ENCODE assay signal across 9 cellular contexts in genomic region chr4:56681158-56681848, GRCh38. TPM values are rescaled to one million over a fixed set of nuclear protein-coding genes. Genes with fewer than 3 reads are reported as not detected.
DNase-seq lines count a peak whose midpoint lies in the region; ATAC-seq and TF ChIP-seq lines count a peak whose summit lies in the region.
"Had no signal": no experiment of that assay in that cellular context is flagged by ENCODE, and none has a peak within 500 bp of the region (broad histone marks: within the 10 kb centered on the region; RNA-seq: fewer than 3 reads in every experiment).

HOPX (minus strand) TSS chr4:56681296; CDS start chr4:56657816, 23,480 bp downstream.

- H3K9me3 ChIP-seq in duodenal mucosa (ENCODE audit: control insufficient read depth in 1 of 2, low read length in 2 of 2) (no peaks in the 10 kb centered on the region), parathyroid adenoma (ENCODE audit: control insufficient read depth, low read length) (no peaks in the 10 kb centered on the region), vagina (no peaks in the 10 kb centered on the region)

- DNase-seq in GM13977 (ENCODE audit: low spot score) = peak; percentile 42
- DNase-seq in activated CD4-positive, alpha-beta T cell treated with anti-CD3 and anti-CD28 coated beads for 48 hours = peak; percentile 80
- no peak for DNase-seq in vagina (ENCODE audit: extremely low spot score in 2 of 2)
- DNase-seq in NCI-H446 treated with DMSO at 0.1 percent for 48 hours (lab: John Stamatoyannopoulos, UW) = no peak
- no peak for DNase-seq in NCI-H524 treated with DMSO at 0.1 percent for 48 hours (lab: John Stamatoyannopoulos, UW)

- peak within 1 kb of the TSS; percentile 60 for H3K4me2 ChIP-seq in parathyroid adenoma (ENCODE audit: low read length)

- intact Hi-C loops in vagina (cut with DNase I) = no loop called here

- in situ Hi-C loops in GM13977 (cut with MboI; ENCODE audit: low pct_unique_long_range_greater_than_20kb, low sequenced_read_pairs, unreplicated experiment) = no loop called here

- H3K9ac ChIP-seq in duodenal mucosa (ENCODE audit: low read depth in 1 of 2, low read length in 2 of 2) = peak within 1 kb of the TSS; percentile 31 to 39
- no peak within 1 kb of the TSS for H3K9ac ChIP-seq in parathyroid adenoma

- TF ChIP-seq POLR2A in vagina (IDR thresholded peaks at IDR 0.05) = peak in 1 of 2 donors; percentile 11

- H3K79me2 ChIP-seq in parathyroid adenoma = no peaks in the 10 kb centered on the region

- H3K27me3 ChIP-seq in duodenal mucosa (ENCODE audit: control insufficient read depth in 1 of 2, insufficient read depth in 2 of 2, low read length in 2 of 2) (peaks cover 0 to 3% of the 10 kb centered on the region in 2 donors), parathyroid adenoma (ENCODE audit: control insufficient read depth, insufficient read depth, low read length) (no peaks in the 10 kb centered on the region), vagina (no peaks in the 10 kb centered on the region)

- H3K27ac ChIP-seq in duodenal mucosa (ENCODE audit: low read depth, low read length) (no peak within 1 kb of the TSS), parathyroid adenoma (no peak within 1 kb of the TSS), vagina (peak within 1 kb of the TSS; percentile 67)

- ATAC-seq in HG03108 (IDR thresholded peaks at IDR 0.05; ENCODE audit: unreplicated experiment) = peak; percentile 70
- ATAC-seq: HCT116 had no signal

- H3K4me3 ChIP-seq in duodenal mucosa (ENCODE audit: low read depth in 1 of 2, low read length in 2 of 2) (peak within 1 kb of the TSS; percentile 48 to 54), parathyroid adenoma (ENCODE audit: low read depth, low read length) (peak within 1 kb of the TSS; percentile 33), vagina (peak within 1 kb of the TSS; percentile 4 to 33)

- no peaks in the 10 kb centered on the region for H3K36me3 ChIP-seq in duodenal mucosa (ENCODE audit: control insufficient read depth in 1 of 2, insufficient read depth in 2 of 2, low read length in 2 of 2)
- H3K36me3 ChIP-seq in parathyroid adenoma (ENCODE audit: control insufficient read depth, insufficient read depth, low read length) = no peaks in the 10 kb centered on the region
- no peaks in the 10 kb centered on the region for H3K36me3 ChIP-seq in vagina

- H3K4me1 ChIP-seq in duodenal mucosa (ENCODE audit: control insufficient read depth in 1 of 2, insufficient read depth in 2 of 2, low read length in 2 of 2) (peaks cover 21 to 24% of the 10 kb centered on the region in 2 donors), parathyroid adenoma (no peaks in the 10 kb centered on the region), vagina (peaks cover 10% of the 10 kb centered on the region)

- H2AFZ ChIP-seq in parathyroid adenoma = peak within 1 kb of the TSS; percentile 63

- TF ChIP-seq CTCF in GM13977 (IDR thresholded peaks at IDR 0.05; ENCODE audit: extremely low read depth, insufficient read depth, missing control alignments) = no peak
- TF ChIP-seq CTCF in parathyroid adenoma (IDR thresholded peaks at IDR 0.05) = no peak
- no peak for TF ChIP-seq CTCF in vagina (IDR thresholded peaks at IDR 0.05)

RNA-seq across cellular contexts. Expression of gene HOPX, which starts in this region (rescaled TPM):
- total RNA-seq in vagina = 112 TPM

Comparison
In these comparisons a context has a peak if more than half of its experiments do, and no peak if none do; other contexts are left out.
1. DNase-seq: peak in GM13977 (single experiment) and activated CD4-positive, alpha-beta T cell treated with anti-CD3 and anti-CD28 coated beads for 48 hours (single experiment); none in vagina (0 of 2), NCI-H446 treated with DMSO at 0.1 percent for 48 hours (single experiment) and NCI-H524 treated with DMSO at 0.1 percent for 48 hours (single experiment).
2. Peak in every context shown above with its lines, with median percentiles within 50 percentile points of each other: H3K4me3 ChIP-seq.